7 cellular contexts compared by ENCODE assay signal in genomic region chr17:2991396-2992180, GRCh38.
DNase-seq lines count a peak whose midpoint lies in the region; TF ChIP-seq lines count a peak whose summit lies in the region.
"Not testable (repeated sequence)": the region's sequence is repeated elsewhere in the genome, so short reads cannot be mapped to it uniquely, and the experiment has no call there.

No MANE protein-coding gene starts in this region.

- not testable (repeated sequence) for H3K23me2 ChIP-seq in H9 (ENCODE audit: insufficient read length, low read depth, low read length, poor library complexity, severe bottlenecking)

- not testable (repeated sequence) for H3K27ac Mint-ChIP-seq in H9; osteocyte (ENCODE audit: unreplicated experiment)

- not testable (repeated sequence) for H4K20me1 ChIP-seq in H9 (ENCODE audit: control insufficient read depth, insufficient read depth, insufficient read length)

- H2BK20ac ChIP-seq in H9 (ENCODE audit: low read depth, low read length, poor library complexity, severe bottlenecking) = not testable (repeated sequence)

- H3K27me3 ChIP-seq in H9 (ENCODE audit: insufficient read depth, low read length); stomach: not testable (repeated sequence)

- H3K36me3 ChIP-seq in stomach = peaks cover 6 to 63% (median 36%) of the 10 kb centered on the region in 4 donors

- H3K27ac ChIP-seq in H9 (ENCODE audit: insufficient read length, low read depth, low read length); stomach: not testable (repeated sequence)

- not testable (repeated sequence) for H3K56ac ChIP-seq in H9 (ENCODE audit: insufficient read length, low read depth, low read length)

- not testable (repeated sequence) for H3K9me3 ChIP-seq in H9 (ENCODE audit: control insufficient read depth, low read depth, low read length); stomach

- WGBS in H9 (ENCODE audit: extremely low coverage, insufficient read length, low lambda C conversion rate) = no CpG with 5 or more reads among the region's 21 CpGs
- WGBS in stomach, 5 donors = 93 to 97% (median 96%) methylated on average over 21 of the region's 21 CpGs

- H3K4me3 ChIP-seq in stomach = not testable (repeated sequence)

- not testable (repeated sequence) for H2BK120ac ChIP-seq in H9 (ENCODE audit: low read depth, low read length, poor library complexity, severe bottlenecking)

- not testable (repeated sequence) for H4K8ac ChIP-seq in H9 (replicated peaks; ENCODE audit: insufficient read length, low read depth, low read length)

- not testable (repeated sequence) for H3K18ac ChIP-seq in H9 (ENCODE audit: insufficient read length, low read depth, low read length)

- not testable (repeated sequence) for H4K5ac ChIP-seq in H9 (ENCODE audit: insufficient read length, low read depth, low read length)

- not testable (repeated sequence) for H3K9ac ChIP-seq in H9 (ENCODE audit: extremely low read depth, insufficient read length, low read length)

- not testable (repeated sequence) for H3K4me1 Mint-ChIP-seq in H9; osteocyte (ENCODE audit: unreplicated experiment)

- H3K36me3 Mint-ChIP-seq in H9 (ENCODE audit: insufficient read depth in 1 of 3, low read depth in 3 of 3) = peaks cover 3 to 51% (median 27%) of the 10 kb centered on the region in 3 experiments; a peak in 5 of 7 replicates
- H3K36me3 Mint-ChIP-seq in osteocyte (ENCODE audit: unreplicated experiment) = not testable (repeated sequence)

- H2BK12ac ChIP-seq in H9 (ENCODE audit: insufficient read length, low read depth, low read length) = not testable (repeated sequence)

- H3K14ac ChIP-seq in H9 (ENCODE audit: insufficient read depth, low read length) = not testable (repeated sequence)

- H4K91ac ChIP-seq in H9 (ENCODE audit: insufficient read length, low read depth, low read length) = not testable (repeated sequence)

- not testable (repeated sequence) for TF ChIP-seq EP300 in stomach (IDR thresholded peaks at IDR 0.05)

- not testable (repeated sequence) for H2BK5ac ChIP-seq in H9 (ENCODE audit: insufficient read length, low read length)

- H3K4me3 Mint-ChIP-seq in H9; osteocyte (ENCODE audit: unreplicated experiment): not testable (repeated sequence)

- not testable (repeated sequence) for H3K4ac ChIP-seq in H9 (ENCODE audit: low read depth, low read length)

- not testable (repeated sequence) for H2AFZ ChIP-seq in H9 (ENCODE audit: low read length)

- not testable (repeated sequence) for H3K79me1 ChIP-seq in H9 (ENCODE audit: insufficient read depth, low read depth, low read length, poor library complexity, severe bottlenecking)

- not testable (repeated sequence) for TF ChIP-seq POLR2A in stomach (IDR thresholded peaks at IDR 0.05)

- H3K79me2 ChIP-seq in H9 (ENCODE audit: insufficient read depth, low read length) = not testable (repeated sequence)

- DNase-seq in H9 (peak; percentile 18), ecto neural progenitor cell (ENCODE audit: low spot score) (peak; percentile 28), islet precursor cell (peak; percentile 40), mesenteric fat pad (ENCODE audit: low spot score) (peak; percentile 84), osteocyte (ENCODE audit: extremely low spot score, unreplicated experiment) (peak; percentile 65), stomach (peak; percentile 22)
- peak; percentile 38 for DNase-seq in activated CD8-positive, alpha-beta memory T cell treated with anti-CD3 and anti-CD28 coated beads, Interleukin-2, amount 50 U/mL, for 48 hours

- H3K4me2 ChIP-seq in H9 (ENCODE audit: insufficient read depth, insufficient read length, low read length) = not testable (repeated sequence)

- H3K9me3 Mint-ChIP-seq in H9; osteocyte (ENCODE audit: unreplicated experiment): not testable (repeated sequence)

- not testable (repeated sequence) for H3K4me1 ChIP-seq in H9 (ENCODE audit: insufficient read depth, low read length)
- H3K4me1 ChIP-seq in stomach = peaks cover 13 to 21% (median 16%) of the 10 kb centered on the region in 4 donors

- not testable (repeated sequence) for H3K27me3 Mint-ChIP-seq in H9 (ENCODE audit: low read depth); osteocyte (ENCODE audit: unreplicated experiment)

- intact Hi-C loops in stomach (cut with DNase I; ENCODE audit: low total_unique reads) = not testable (repeated sequence)

- TF ChIP-seq CTCF in H9 (conservative IDR thresholded peaks at IDR 0.05); osteocyte (IDR thresholded peaks at IDR 0.05); stomach (IDR thresholded peaks at IDR 0.05): not testable (repeated sequence)

- not testable (repeated sequence) for H2AK5ac ChIP-seq in H9 (ENCODE audit: insufficient read length, low read length)

- H3K23ac ChIP-seq in H9 (ENCODE audit: insufficient read length, low read depth, low read length) = not testable (repeated sequence)

- not testable (repeated sequence) for H3T11ph ChIP-seq in H9 (ENCODE audit: low read length)

- not testable (repeated sequence) for H2BK15ac ChIP-seq in H9 (ENCODE audit: low read depth, low read length)

Comparison
In these comparisons a context has a peak if more than half of its experiments do, and no peak if none do; other contexts are left out.
1. DNase-seq: peak in every context shown above with its lines; median percentile 84 in mesenteric fat pad; 65 in osteocyte; 40 in islet precursor cell; 38 in activated CD8-positive, alpha-beta memory T cell treated with anti-CD3 and anti-CD28 coated beads, Interleukin-2, amount 50 U/mL, for 48 hours; 28 in ecto neural progenitor cell; 22 in stomach; 18 in H9.